22 cellular contexts compared by ENCODE assay signal in the genomic region with DNA sequence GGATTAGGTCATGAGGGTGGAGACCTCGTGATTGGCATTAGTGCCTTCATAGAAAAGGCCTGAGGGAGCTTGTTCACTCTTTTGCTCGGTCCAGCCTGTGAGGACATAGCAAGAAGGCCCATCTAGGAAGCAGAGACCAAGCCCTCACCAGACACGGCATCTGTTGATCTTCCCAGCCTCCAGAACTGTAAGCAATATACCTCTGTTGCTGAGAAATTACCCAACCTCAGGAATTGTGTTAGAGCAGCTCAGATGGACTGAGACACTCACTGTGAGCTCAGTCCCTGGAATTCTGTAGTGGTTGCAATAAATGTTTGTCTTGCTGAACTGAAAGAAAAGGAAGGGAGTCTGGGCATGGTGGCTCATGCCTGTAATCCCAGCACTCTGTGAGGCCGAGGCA.
DNase-seq lines count a peak whose midpoint lies in the region; ATAC-seq and TF ChIP-seq lines count a peak whose summit lies in the region.
"Had no signal": no experiment of that assay in that cellular context is flagged by ENCODE, and none has a peak within 500 bp of the region (broad histone marks: within the 10 kb centered on the region; RNA-seq: fewer than 3 reads in every experiment).

No MANE protein-coding gene starts in this region.

- no peak overlapping the region for H3K4me3 Mint-ChIP-seq in T-helper 17 cell
- H3K4me3 Mint-ChIP-seq in osteocyte (ENCODE audit: unreplicated experiment), result no peak overlapping the region
- H3K4me3 Mint-ChIP-seq: activated CD4-positive, alpha-beta T cell treated with anti-CD3 and anti-CD28 coated beads for 36 hours; activated naive CD4-positive, alpha-beta T cell treated with anti-CD3 and anti-CD28 coated beads for 36 hours; CD4-positive, alpha-beta T cell had no signal

- ATAC-seq in T-helper 17 cell, result no peak
- ATAC-seq in GM19035 (IDR thresholded peaks at IDR 0.05; ENCODE audit: unreplicated experiment), result no peak
- ATAC-seq in GM21526 (IDR thresholded peaks at IDR 0.05; ENCODE audit: low FRiP score, unreplicated experiment), result no peak
- ATAC-seq: lower lobe of right lung; stimulated activated naive CD8-positive, alpha-beta T cell treated with anti-CD3 and anti-CD28 coated beads, Interleukin-15, Interleukin-2, amounts not matched to agents 100 U/mL and 50 U/mL, for 24 hours had no signal

- H3K27ac Mint-ChIP-seq in T-helper 17 cell (peak overlapping the region; percentile 75), osteocyte (ENCODE audit: unreplicated experiment) (peak overlapping the region; percentile 13)
- H3K27ac Mint-ChIP-seq: activated CD4-positive, alpha-beta T cell treated with anti-CD3 and anti-CD28 coated beads for 36 hours; activated naive CD4-positive, alpha-beta T cell treated with anti-CD3 and anti-CD28 coated beads for 36 hours; CD4-positive, alpha-beta T cell had no signal

- H3K4me1 Mint-ChIP-seq in T-helper 17 cell, result peaks cover 5% of the 10 kb centered on the region
- peaks cover 11% of the 10 kb centered on the region for H3K4me1 Mint-ChIP-seq in osteocyte (ENCODE audit: unreplicated experiment)

- H3K9me3 ChIP-seq in T-helper 17 cell (ENCODE audit: control insufficient read depth, low read length, poor library complexity, severe bottlenecking), result no peaks in the 10 kb centered on the region
- H3K9me3 ChIP-seq: esophagus muscularis mucosa, lower lobe of right lung had no signal

- DNase-seq in EH (ENCODE audit: low read depth) (peak; percentile 57), T-helper 17 cell (no peak), fibroblast of peridontal ligament (ENCODE audit: extremely low read depth) (peak; percentile 65), osteocyte (ENCODE audit: extremely low spot score, unreplicated experiment) (no peak), caudate nucleus (lab: John Stamatoyannopoulos, UW) (no peak), T-helper 9 cell (no peak)
- DNase-seq: activated CD4-positive, alpha-beta T cell treated with anti-CD3 and anti-CD28 coated beads for 36 hours; activated naive CD4-positive, alpha-beta T cell treated with anti-CD3 and anti-CD28 coated beads for 36 hours; activated T-cell treated with anti-CD3 and anti-CD28 coated beads, Interleukin-2, amount 50 U/mL, for 48 hours; anterior cingulate cortex; CD4-positive, alpha-beta T cell; Karpas-422; lower lobe of right lung; MV-4-11; NCI-H1930; NCI-H748 treated with DMSO at 0.1 percent for 48 hours; SHP77; stimulated activated CD4-positive, alpha-beta T cell treated with anti-CD3 and anti-CD28 coated beads, Interleukin-2, amount 100 ng/mL, for 48 hours; stimulated activated naive CD8-positive, alpha-beta T cell treated with anti-CD3 and anti-CD28 coated beads, Interleukin-15, Interleukin-2, amounts not matched to agents 100 U/mL and 50 U/mL, for 24 hours had no signal

- H3K9me3 Mint-ChIP-seq in osteocyte (ENCODE audit: unreplicated experiment), result no peaks in the 10 kb centered on the region
- H3K9me3 Mint-ChIP-seq: activated naive CD4-positive, alpha-beta T cell treated with anti-CD3 and anti-CD28 coated beads for 36 hours; CD4-positive, alpha-beta T cell had no signal

- no peak overlapping the region for H3K27ac ChIP-seq in caudate nucleus (ENCODE audit: low read depth, low read length)
- H3K27ac ChIP-seq: esophagus muscularis mucosa, lower lobe of right lung had no signal

- TF ChIP-seq CTCF in osteocyte (IDR thresholded peaks at IDR 0.05), result no peak

- H3K36me3 Mint-ChIP-seq in T-helper 17 cell (ENCODE audit: low read depth) (peaks cover 3% of the 10 kb centered on the region), osteocyte (ENCODE audit: unreplicated experiment) (no peaks in the 10 kb centered on the region)

- H3K27me3 Mint-ChIP-seq in T-helper 17 cell (peaks cover 4% of the 10 kb centered on the region), osteocyte (ENCODE audit: unreplicated experiment) (no peaks in the 10 kb centered on the region)
- H3K27me3 Mint-ChIP-seq: activated CD4-positive, alpha-beta T cell treated with anti-CD3 and anti-CD28 coated beads for 36 hours; CD4-positive, alpha-beta T cell had no signal

Comparison
In these comparisons a context has a peak if more than half of its experiments do, and no peak if none do; other contexts are left out.
1. DNase-seq: peak in EH (single experiment) and fibroblast of peridontal ligament (single experiment); none in T-helper 17 cell (0 of 3), osteocyte (single experiment), caudate nucleus (0 of 61) and T-helper 9 cell (single experiment).